ENCODE assay signal across 7 cellular contexts in the genomic region with DNA sequence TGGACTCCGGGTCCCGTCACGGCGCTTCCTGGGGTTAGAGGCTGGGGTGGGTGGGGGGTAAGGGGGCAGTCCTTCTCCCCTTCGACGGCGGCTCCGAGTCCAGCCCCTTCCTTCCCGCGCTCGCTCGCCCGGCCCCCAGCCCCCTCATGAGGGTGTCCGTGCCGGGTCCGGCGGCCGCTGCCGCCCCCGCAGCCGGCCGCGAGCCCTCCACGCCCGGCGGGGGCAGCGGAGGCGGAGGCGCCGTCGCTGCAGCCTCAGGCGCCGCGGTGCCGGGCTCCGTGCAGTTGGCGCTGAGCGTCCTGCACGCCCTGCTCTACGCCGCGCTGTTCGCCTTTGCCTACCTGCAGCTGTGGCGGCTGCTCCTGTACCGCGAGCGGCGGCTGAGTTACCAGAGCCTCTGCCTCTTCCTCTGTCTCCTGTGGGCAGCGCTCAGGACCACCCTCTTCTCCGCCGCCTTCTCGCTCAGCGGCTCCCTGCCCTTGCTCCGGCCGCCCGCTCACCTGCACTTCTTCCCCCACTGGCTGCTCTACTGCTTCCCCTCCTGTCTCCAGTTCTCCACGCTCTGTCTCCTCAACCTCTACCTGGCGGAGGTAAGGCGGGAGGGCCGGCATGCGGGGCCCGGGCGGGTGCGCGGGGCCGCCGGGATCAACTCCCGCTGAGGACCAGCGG. TPM values are rescaled to one million over a fixed set of nuclear protein-coding genes. Genes with fewer than 3 reads are reported as not detected.
A peak's percentile ranks its signal among the peaks of the same experiment; 100 is the strongest.
DNase-seq lines count a peak whose midpoint lies in the region; ATAC-seq and TF ChIP-seq lines count a peak whose summit lies in the region.

No MANE protein-coding gene starts in this region.

- peaks cover 21% of the 10 kb centered on the region for H3F3A ChIP-seq in neural progenitor cell (ENCODE audit: low read depth)

- no peak for TF ChIP-seq POLR2A in transverse colon (IDR thresholded peaks at IDR 0.05)

- H3K4me3 ChIP-seq in fibroblast of lung (replicated peaks in 1 of 4; ENCODE audit: control extremely low read depth in 1 of 4, insufficient read depth in 1 of 4, low read depth in 3 of 4, low read length in 4 of 4) (peak overlapping the region; percentile 65 to 77 (median 75)), neural progenitor cell (peak overlapping the region; percentile 92), transverse colon (peak overlapping the region; percentile 76 to 83 (median 78))

- no peaks in the 10 kb centered on the region for H3K79me2 ChIP-seq in fibroblast of lung (ENCODE audit: control insufficient read depth, insufficient read depth, low read length)
- peaks cover 71% of the 10 kb centered on the region for H3K79me2 ChIP-seq in neural progenitor cell (ENCODE audit: low read depth)

- H3K27me3 Mint-ChIP-seq in neural progenitor cell (ENCODE audit: insufficient read depth, low read depth), result peaks cover 2% of the 10 kb centered on the region

- H3K4me2 ChIP-seq in fibroblast of lung (ENCODE audit: extremely low read depth, insufficient read depth, low read length) (peak overlapping the region; percentile 98), neural progenitor cell (peak overlapping the region; percentile 92)

- peak overlapping the region; percentile 41 for H3K9ac ChIP-seq in fibroblast of lung (ENCODE audit: insufficient read depth, low read length)
- peak overlapping the region; percentile 52 for H3K9ac ChIP-seq in neural progenitor cell

- H3K27ac Mint-ChIP-seq in neural progenitor cell, result no peak overlapping the region

- peaks cover 11% of the 10 kb centered on the region for H3K36me3 Mint-ChIP-seq in neural progenitor cell

- in situ Hi-C loops in transverse colon (cut with MboI; ENCODE audit: low pct_ligation_motif_present in 1 of 4, low pct_unique_long_range_greater_than_20kb in 1 of 4, low sequenced_read_pairs in 3 of 4), result no loop called here

- TF ChIP-seq CTCF in fibroblast of lung (conservative IDR thresholded peaks at IDR 0.05 in 1 of 2, IDR thresholded peaks at IDR 0.05 in 1 of 2; ENCODE audit: low read depth in 1 of 2, low read length in 2 of 2) (no peak), neural progenitor cell (IDR thresholded peaks at IDR 0.05) (no peak), transverse colon (IDR thresholded peaks at IDR 0.05) (no peak)

- H3K27ac ChIP-seq in fibroblast of lung (ENCODE audit: insufficient read depth, low read length) (no peak overlapping the region), neural progenitor cell (peak overlapping the region; percentile 80), transverse colon (peak overlapping the region; percentile 91 to 99 (median 94))

- H3K9me3 ChIP-seq in fibroblast of lung (ENCODE audit: control insufficient read depth, insufficient read depth, low read depth, low read length), result no peaks in the 10 kb centered on the region
- H3K9me3 ChIP-seq in neural progenitor cell (ENCODE audit: low read depth), result no peaks in the 10 kb centered on the region
- no peaks in the 10 kb centered on the region for H3K9me3 ChIP-seq in transverse colon

- intact Hi-C loops in transverse colon (cut with DNase I; ENCODE audit: low total_unique reads), result no loop called here

- H2AFZ ChIP-seq in fibroblast of lung (ENCODE audit: low read length) (peak overlapping the region; percentile 95), neural progenitor cell (replicated peaks) (peak overlapping the region; percentile 54)

- TF ChIP-seq EP300 in transverse colon (IDR thresholded peaks at IDR 0.05; ENCODE audit: low read depth), result no peak

- peak overlapping the region; percentile 99 for H3K4me3 Mint-ChIP-seq in neural progenitor cell

- H3K36me3 ChIP-seq in fibroblast of lung (ENCODE audit: control insufficient read depth, insufficient read depth, low read length), result no peaks in the 10 kb centered on the region
- H3K36me3 ChIP-seq in neural progenitor cell, result no peaks in the 10 kb centered on the region
- no peaks in the 10 kb centered on the region for H3K36me3 ChIP-seq in transverse colon

- peaks cover 3% of the 10 kb centered on the region for H3K9me3 Mint-ChIP-seq in neural progenitor cell

- peak; percentile 20 for ATAC-seq in GM18909 (IDR thresholded peaks at IDR 0.05; ENCODE audit: poor library complexity, unreplicated experiment)
- peak; percentile 8 for ATAC-seq in HG02981 (IDR thresholded peaks at IDR 0.05; ENCODE audit: unreplicated experiment)

- peaks cover 22% of the 10 kb centered on the region for H3K4me1 Mint-ChIP-seq in neural progenitor cell

- no peaks in the 10 kb centered on the region for H4K20me1 ChIP-seq in fibroblast of lung (ENCODE audit: control insufficient read depth, extremely low read depth, insufficient read depth, low read length)
- H4K20me1 ChIP-seq in neural progenitor cell (ENCODE audit: low read depth), result no peaks in the 10 kb centered on the region

- DNase-seq in NCI-H345 treated with DMSO at 0.1 percent for 48 hours (lab: John Stamatoyannopoulos, UW; ENCODE audit: unreplicated experiment) (peak; percentile 22), activated T-cell treated with anti-CD3 and anti-CD28 coated beads for 24 hours (ENCODE audit: low read depth) (peak; percentile 7), fibroblast of lung (ENCODE audit: low read depth in 2 of 2) (peak in 1 of 2 donors; percentile 16), neural progenitor cell (ENCODE audit: low spot score) (peak; percentile 81), transverse colon (peak; percentile 35)

- H3K4me1 ChIP-seq in fibroblast of lung (ENCODE audit: control insufficient read depth, extremely low read depth, insufficient read depth, low read length) (peaks cover 2% of the 10 kb centered on the region), neural progenitor cell (peaks cover 27% of the 10 kb centered on the region), transverse colon (peaks cover 17 to 28% (median 22%) of the 10 kb centered on the region in 4 donors)

- WGBS in transverse colon (ENCODE audit: low coverage in 1 of 2), 2 donors, result 0% methylated on average over 31 of the region's 69 CpGs; no CpG with 5 or more reads in 1 of the 2 donors

- H3K27me3 ChIP-seq in fibroblast of lung (ENCODE audit: control insufficient read depth, insufficient read depth, low read length) (no peaks in the 10 kb centered on the region), neural progenitor cell (no peaks in the 10 kb centered on the region), transverse colon (no peaks in the 10 kb centered on the region)

RNA-seq across cellular contexts. Expression of gene GPR137C, which starts 0.5 kb away (rescaled TPM):
- total RNA-seq in fibroblast of lung (0.50 and 0.51 TPM in 2 replicates), neural progenitor cell (ENCODE audit: low replicate concordance) (7.1 and 9.3 TPM in 2 replicates), transverse colon (1 to 10 TPM in 1 of 4 donors, under 1 TPM in 3; 0.27 to 2.6 (median 0.36) TPM)
- 0.37 and 0.59 TPM in 2 replicates for polyA plus RNA-seq in fibroblast of lung
- polyA plus RNA-seq in fibroblast of lung (2012), result 0.30 and 0.48 TPM in 2 replicates
- 0.86 TPM in 1 of 2 replicates, not detected in the other for polyA minus RNA-seq in fibroblast of lung (ENCODE audit: low replicate concordance)

RNA-seq across cellular contexts. Expression of gene TXNDC16, which starts 0.8 kb away (rescaled TPM):
- total RNA-seq in fibroblast of lung, result 3.0 and 5.1 TPM in 2 replicates
- 2.5 and 6.6 TPM in 2 replicates for polyA plus RNA-seq in fibroblast of lung
- 1.9 and 3.9 TPM in 2 replicates for polyA plus RNA-seq in fibroblast of lung (2012)
- polyA minus RNA-seq in fibroblast of lung (ENCODE audit: low replicate concordance), result 0.20 and 2.1 TPM in 2 replicates
- 17.9 and 22.6 TPM in 2 replicates for total RNA-seq in neural progenitor cell (ENCODE audit: low replicate concordance)
- total RNA-seq in transverse colon, result 10 to 100 TPM in 1 of 4 donors, 1 to 10 TPM in 2, not detected in 1; 5.6 to 11.1 (median 7.1) TPM
